Comparison of ENCODE assay signal across 18 cellular contexts in genomic region chr5:117110548-117110947, GRCh38.
DNase-seq lines count a peak whose midpoint lies in the region; ATAC-seq, FAIRE-seq and TF ChIP-seq lines count a peak whose summit lies in the region.
"Had no signal": no experiment of that assay in that cellular context is flagged by ENCODE, and none has a peak within 500 bp of the region (broad histone marks: within the 10 kb centered on the region; RNA-seq: fewer than 3 reads in every experiment).

No MANE protein-coding gene starts in this region.

- H3K23ac ChIP-seq in H1 (ENCODE audit: insufficient read length) (no peak overlapping the region), mesendoderm (ENCODE audit: low read length) (no peak overlapping the region)

- H3K27ac ChIP-seq in GM23338 (ENCODE audit: low read depth) (0 out of 2 replicates have a peak overlapping the region, but pooled peaks have one; percentile 7), H1 (ENCODE audit: low read depth, low read length) (no peak overlapping the region), mesendoderm (ENCODE audit: low read depth, low read length) (no peak overlapping the region)

- H3F3A ChIP-seq in GM23338 (replicated peaks; ENCODE audit: low read depth), result no peaks in the 10 kb centered on the region

- H2AK5ac ChIP-seq in H1 (ENCODE audit: low read depth, low read length) (no peak overlapping the region), mesendoderm (ENCODE audit: low read length) (no peak overlapping the region)

- H3K4me2 ChIP-seq in GM23338 (no peak overlapping the region), H1 (ENCODE audit: insufficient read depth in 1 of 2, low read depth in 2 of 2, low read length in 2 of 2) (no peak overlapping the region), mesendoderm (ENCODE audit: low read length) (no peak overlapping the region)

- no peak overlapping the region for H2BK5ac ChIP-seq in H1 (ENCODE audit: low read depth, low read length)
- no peak overlapping the region for H2BK5ac ChIP-seq in mesendoderm (ENCODE audit: low read length)

- H3K79me1 ChIP-seq in H1 (ENCODE audit: low read depth, low read length), result no peaks in the 10 kb centered on the region
- H3K79me1 ChIP-seq in mesendoderm (ENCODE audit: low read length), result no peaks in the 10 kb centered on the region

- H3K4ac ChIP-seq in H1 (replicated peaks; ENCODE audit: insufficient read length, low read depth, low read length) (no peak overlapping the region), mesendoderm (ENCODE audit: low read depth, low read length) (no peak overlapping the region)

- 97% methylated on average over 2 of the region's 2 CpGs; no CpG with 5 or more reads in 1 of the 2 experiments for WGBS in H1 (ENCODE audit: extremely low coverage in 1 of 2, insufficient coverage in 1 of 2, insufficient read length in 1 of 2, insufficient replicate concordance in 2 of 2, low coverage in 1 of 2, low lambda C conversion rate in 2 of 2, missing lambda C conversion rate in 1 of 2), 2 experiments
- WGBS in mesendoderm (ENCODE audit: extremely low coverage, insufficient coverage, low lambda C conversion rate), result no CpG with 5 or more reads among the region's 2 CpGs

- H3K27me3 Mint-ChIP-seq in GM23338 (ENCODE audit: insufficient read depth, low read depth, poor library complexity), result no peaks in the 10 kb centered on the region
- H3K27me3 Mint-ChIP-seq in WTC11 (ENCODE audit: low read depth), result peaks cover 6% of the 10 kb centered on the region
- H3K27me3 Mint-ChIP-seq: CD4-positive, alpha-beta memory T cell had no signal

- H3K9me2 ChIP-seq in GM23338 (ENCODE audit: insufficient read depth), result no peaks in the 10 kb centered on the region; the same call in 1 of the 2 replicates

- H4K8ac ChIP-seq in H1 (ENCODE audit: extremely low read depth, insufficient read depth, low read length), result no peak overlapping the region
- no peak overlapping the region for H4K8ac ChIP-seq in mesendoderm (ENCODE audit: low read depth, low read length)

- H3K36me3 Mint-ChIP-seq in GM23338 (ENCODE audit: low read depth) (peaks cover 12% of the 10 kb centered on the region; the same call in 2 of the 3 replicates), WTC11 (peaks cover 21% of the 10 kb centered on the region)
- H3K36me3 Mint-ChIP-seq: CD4-positive, alpha-beta memory T cell had no signal

- H3K79me2 ChIP-seq in GM23338 (replicated peaks; ENCODE audit: insufficient read depth), result no peaks in the 10 kb centered on the region
- H3K79me2 ChIP-seq in H1 (ENCODE audit: control insufficient read depth in 1 of 2, insufficient read depth in 2 of 2, low read length in 2 of 2), result no peaks in the 10 kb centered on the region
- no peaks in the 10 kb centered on the region for H3K79me2 ChIP-seq in mesendoderm (ENCODE audit: control insufficient read depth, insufficient read depth, low read length)

- H2BK12ac ChIP-seq in H1 (ENCODE audit: low read depth, low read length), result no peak overlapping the region

- H4K91ac ChIP-seq in H1 (replicated peaks; ENCODE audit: insufficient read length, low read length), result no peak overlapping the region

- ATAC-seq in GM23338 (no peak), WTC11 (peak; percentile 72), HG02885 (IDR thresholded peaks at IDR 0.05; ENCODE audit: poor library complexity, unreplicated experiment) (no peak)

- 0 out of 4 replicates have a peak, but pooled peaks of 1 of the 2 experiments have one; percentile 9 for TF ChIP-seq CTCF in GM23338 (conservative IDR thresholded peaks at IDR 0.05; ENCODE audit: low read depth in 2 of 2)
- no peak for TF ChIP-seq CTCF in WTC11 (IDR thresholded peaks at IDR 0.05)
- TF ChIP-seq CTCF in H1 (IDR thresholded peaks at IDR 0.05; ENCODE audit: control extremely low read depth in 1 of 3, insufficient read depth in 1 of 3, low read depth in 1 of 3, low read length in 3 of 3), result peak in 1 of 3 experiments; percentile 6; a peak in 1 of 4 replicates

- H4K5ac ChIP-seq in H1 (ENCODE audit: insufficient read length, low read depth, low read length), result no peak overlapping the region
- no peak overlapping the region for H4K5ac ChIP-seq in mesendoderm (ENCODE audit: low read length)

- no peak overlapping the region for H3K27ac Mint-ChIP-seq in GM23338
- H3K27ac Mint-ChIP-seq in WTC11, result no peak overlapping the region
- H3K27ac Mint-ChIP-seq: CD4-positive, alpha-beta memory T cell had no signal

- H3K9me3 Mint-ChIP-seq in GM23338, result peaks cover 36% of the 10 kb centered on the region
- peaks cover 28% of the 10 kb centered on the region for H3K9me3 Mint-ChIP-seq in WTC11

- peaks cover 3% of the 10 kb centered on the region in 2 experiments; a peak in 1 of 4 replicates for H3K9me3 ChIP-seq in H1 (ENCODE audit: insufficient read depth in 2 of 2, low read depth in 1 of 2, low read length in 1 of 2)

- H3K27me3 ChIP-seq in GM23338 (ENCODE audit: insufficient read depth), result no peaks in the 10 kb centered on the region
- no peaks in the 10 kb centered on the region for H3K27me3 ChIP-seq in H1 (replicated peaks in 1 of 4; ENCODE audit: control insufficient read depth in 3 of 4, extremely low read depth in 1 of 4, insufficient read depth in 3 of 4, low read length in 3 of 4)
- H3K27me3 ChIP-seq in mesendoderm (ENCODE audit: insufficient read depth, low read length, poor library complexity), result no peaks in the 10 kb centered on the region

- H3K9ac ChIP-seq in H1 (replicated peaks in 1 of 4; ENCODE audit: extremely low read depth in 1 of 4, low read depth in 3 of 4, low read length in 3 of 4), result no peak overlapping the region
- no peak overlapping the region for H3K9ac ChIP-seq in mesendoderm (ENCODE audit: low read length)

- no peak for FAIRE-seq in H1 (lab: Jason Lieb, UNC)
- FAIRE-seq: GM12891 had no signal

- DNase-seq in GM23338 (ENCODE audit: low spot score) (no peak), WTC11 (ENCODE audit: low spot score) (no peak), H1 (ENCODE audit: low read depth in 1 of 2, low spot score in 2 of 2) (no peak), mesendoderm (peak; percentile 88), UCSD-AML1 (lab: John Stamatoyannopoulos, UW; ENCODE audit: unreplicated experiment) (no peak)
- DNase-seq in stimulated activated CD4-positive, alpha-beta T cell treated with anti-CD3 and anti-CD28 coated beads, Interleukin-1b, Interleukin-23, amount 100 ng/mL, for 48 hours, result no peak
- DNase-seq: C1 segment of cervical spinal cord; Calu3; CD4-positive, alpha-beta memory T cell; COR-L47; DMS79; EL; GF-D8; GOT3; H7; HCEC 1CT had no signal

- H3K4me1 Mint-ChIP-seq in GM23338 (peaks cover 9% of the 10 kb centered on the region), WTC11 (peaks cover 21% of the 10 kb centered on the region)
- H3K4me1 Mint-ChIP-seq: CD4-positive, alpha-beta memory T cell had no signal

- no peaks in the 10 kb centered on the region for H3K23me2 ChIP-seq in H1 (ENCODE audit: low read depth, low read length)

- TF ChIP-seq POLR2A in H1 (IDR thresholded peaks at IDR 0.05; ENCODE audit: control extremely low read depth in 1 of 2, low read depth in 2 of 2, low read length in 2 of 2), result no peak

- TF ChIP-seq RAD21 in H1 (IDR thresholded peaks at IDR 0.05 in 1 of 2, conservative IDR thresholded peaks at IDR 0.05 in 1 of 2; ENCODE audit: low read depth in 2 of 2, low read length in 2 of 2), result peak; percentile 2 to 33; a peak in 1 of 4 replicates

- H3K4me3 ChIP-seq in GM23338, result no peak overlapping the region
- H3K4me3 ChIP-seq in H1 (ENCODE audit: extremely low read depth in 1 of 4, insufficient read depth in 2 of 4, low read depth in 3 of 4, low read length in 4 of 4), result no peak overlapping the region
- H3K4me3 ChIP-seq in mesendoderm (ENCODE audit: low read length), result no peak overlapping the region

- no peak overlapping the region for H3K18ac ChIP-seq in H1 (ENCODE audit: extremely low read depth, low read length)
- H3K18ac ChIP-seq in mesendoderm (ENCODE audit: low read length), result no peak overlapping the region

- H3K14ac ChIP-seq in H1 (ENCODE audit: insufficient read length), result no peak overlapping the region

- H3K36me3 ChIP-seq in GM23338 (ENCODE audit: insufficient read depth) (peaks cover 4% of the 10 kb centered on the region; the same call in 1 of the 2 replicates), H1 (ENCODE audit: control insufficient read depth in 2 of 4, insufficient read depth in 4 of 4, low read length in 3 of 4) (no peaks in the 10 kb centered on the region), mesendoderm (ENCODE audit: control insufficient read depth, insufficient read depth, low read length) (no peaks in the 10 kb centered on the region)

- CTCF ChIA-PET in WTC11 (lab: Charles Lee), result no interaction called here
- CTCF ChIA-PET in H1 (lab: Charles Lee; ENCODE audit: partially characterized antibody), result no interaction called here

- POLR2A ChIA-PET in WTC11 (lab: Charles Lee), result no interaction called here
- POLR2A ChIA-PET in H1 (lab: Charles Lee; ENCODE audit: partially characterized antibody), result no interaction called here

- no peak overlapping the region for H2BK20ac ChIP-seq in H1 (ENCODE audit: low read length)

- H2AFZ ChIP-seq in GM23338 (no peak overlapping the region), H1 (ENCODE audit: low read length) (no peak overlapping the region)

- no peak overlapping the region for H3K4me3 Mint-ChIP-seq in GM23338
- no peak overlapping the region for H3K4me3 Mint-ChIP-seq in WTC11
- H3K4me3 Mint-ChIP-seq: CD4-positive, alpha-beta memory T cell had no signal

- H3K4me1 ChIP-seq in GM23338 (ENCODE audit: insufficient read depth) (0 out of 2 replicates have a peak, but pooled peaks cover 5% of the 10 kb centered on the region), H1 (replicated peaks in 1 of 4; ENCODE audit: control insufficient read depth in 3 of 4, insufficient read depth in 4 of 4, low read length in 3 of 4) (no peaks in the 10 kb centered on the region), mesendoderm (ENCODE audit: control insufficient read depth, low read depth, low read length) (no peaks in the 10 kb centered on the region)

- TF ChIP-seq EP300 in H1 (IDR thresholded peaks at IDR 0.05; ENCODE audit: borderline replicate concordance in 1 of 2, low read depth in 2 of 2, low read length in 2 of 2), result no peak

- no peaks in the 10 kb centered on the region for H4K20me1 ChIP-seq in GM23338 (replicated peaks; ENCODE audit: insufficient read depth)
- H4K20me1 ChIP-seq in H1 (replicated peaks in 1 of 2; ENCODE audit: control insufficient read depth in 1 of 2, insufficient read depth in 2 of 2, low read length in 2 of 2), result no peaks in the 10 kb centered on the region

- H2BK15ac ChIP-seq in H1 (ENCODE audit: low read length) (no peak overlapping the region), mesendoderm (replicated peaks; ENCODE audit: low read depth) (no peak overlapping the region)

- no peak overlapping the region for H2BK120ac ChIP-seq in H1 (replicated peaks; ENCODE audit: low read depth, low read length)
- no peak overlapping the region for H2BK120ac ChIP-seq in mesendoderm (ENCODE audit: low read depth, low read length)

- H3K56ac ChIP-seq in H1 (replicated peaks; ENCODE audit: insufficient read length, low read depth, low read length) (no peak overlapping the region), mesendoderm (ENCODE audit: low read length) (no peak overlapping the region)

TF ChIP-seq in GM23338, 12 proteins besides CTCF, POLR2A, EP300 and RAD21 (continues in another document):
- no peak for TF ChIP-seq ZNF331 (CRISPR knock-in tag; IDR thresholded peaks at IDR 0.05; ENCODE audit: low read depth)

TF ChIP-seq in H1, 55 proteins besides CTCF, POLR2A, EP300 and RAD21 (continues in another document):
- TF ChIP-seq SP1 (IDR thresholded peaks at IDR 0.05; ENCODE audit: low read depth, low read length) (no peak), POU5F1 (IDR thresholded peaks at IDR 0.05; ENCODE audit: low read depth, low read length) (no peak), CHD1 (IDR thresholded peaks at IDR 0.05; ENCODE audit: low read depth, low read length) (no peak)
